ENCODE assay signal across 1 cellular context in the genomic region with DNA sequence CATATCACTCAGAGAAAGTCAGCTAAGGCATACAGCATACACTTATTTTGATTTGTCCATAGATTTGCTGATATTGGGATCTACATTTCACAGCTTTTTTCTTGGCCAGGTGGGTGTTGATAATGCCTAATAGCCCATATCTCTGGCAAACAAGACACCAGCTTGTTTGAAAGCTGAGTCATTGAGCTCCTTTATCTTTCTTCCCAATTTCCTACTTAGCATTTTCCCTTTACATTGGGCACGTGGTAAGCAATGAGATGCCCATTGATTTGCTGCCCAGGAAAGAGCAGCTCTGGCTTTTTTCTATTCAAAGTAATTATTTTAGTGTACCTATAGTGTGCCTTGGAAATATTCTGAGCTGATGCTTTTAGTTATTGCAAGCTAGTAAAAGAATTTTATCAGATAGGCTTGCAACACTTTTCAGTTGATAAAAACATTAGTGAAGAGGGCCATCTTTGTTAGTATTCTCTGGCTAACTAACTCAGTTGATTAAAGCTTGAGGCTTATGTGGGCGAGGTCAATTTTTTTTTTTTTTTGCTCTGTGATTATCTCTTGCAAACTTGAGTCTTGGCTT.
TF ChIP-seq lines count a peak whose summit lies in the region.

No MANE protein-coding gene starts in this region.

TF ChIP-seq in K562, 482 proteins besides CTCF, POLR2A, EP300 and RAD21 (continued from another document and continues in another):
- TF ChIP-seq, protein P1, sequence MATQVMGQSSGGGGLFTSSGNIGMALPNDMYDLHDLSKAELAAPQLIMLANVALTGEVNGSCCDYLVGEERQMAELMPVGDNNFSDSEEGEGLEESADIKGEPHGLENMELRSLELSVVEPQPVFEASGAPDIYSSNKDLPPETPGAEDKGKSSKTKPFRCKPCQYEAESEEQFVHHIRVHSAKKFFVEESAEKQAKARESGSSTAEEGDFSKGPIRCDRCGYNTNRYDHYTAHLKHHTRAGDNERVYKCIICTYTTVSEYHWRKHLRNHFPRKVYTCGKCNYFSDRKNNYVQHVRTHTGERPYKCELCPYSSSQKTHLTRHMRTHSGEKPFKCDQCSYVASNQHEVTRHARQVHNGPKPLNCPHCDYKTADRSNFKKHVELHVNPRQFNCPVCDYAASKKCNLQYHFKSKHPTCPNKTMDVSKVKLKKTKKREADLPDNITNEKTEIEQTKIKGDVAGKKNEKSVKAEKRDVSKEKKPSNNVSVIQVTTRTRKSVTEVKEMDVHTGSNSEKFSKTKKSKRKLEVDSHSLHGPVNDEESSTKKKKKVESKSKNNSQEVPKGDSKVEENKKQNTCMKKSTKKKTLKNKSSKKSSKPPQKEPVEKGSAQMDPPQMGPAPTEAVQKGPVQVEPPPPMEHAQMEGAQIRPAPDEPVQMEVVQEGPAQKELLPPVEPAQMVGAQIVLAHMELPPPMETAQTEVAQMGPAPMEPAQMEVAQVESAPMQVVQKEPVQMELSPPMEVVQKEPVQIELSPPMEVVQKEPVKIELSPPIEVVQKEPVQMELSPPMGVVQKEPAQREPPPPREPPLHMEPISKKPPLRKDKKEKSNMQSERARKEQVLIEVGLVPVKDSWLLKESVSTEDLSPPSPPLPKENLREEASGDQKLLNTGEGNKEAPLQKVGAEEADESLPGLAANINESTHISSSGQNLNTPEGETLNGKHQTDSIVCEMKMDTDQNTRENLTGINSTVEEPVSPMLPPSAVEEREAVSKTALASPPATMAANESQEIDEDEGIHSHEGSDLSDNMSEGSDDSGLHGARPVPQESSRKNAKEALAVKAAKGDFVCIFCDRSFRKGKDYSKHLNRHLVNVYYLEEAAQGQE (CRISPR knock-in tag; IDR thresholded peaks at IDR 0.05; ENCODE audit: low read depth) = no peak
- TF ChIP-seq, protein P2, sequence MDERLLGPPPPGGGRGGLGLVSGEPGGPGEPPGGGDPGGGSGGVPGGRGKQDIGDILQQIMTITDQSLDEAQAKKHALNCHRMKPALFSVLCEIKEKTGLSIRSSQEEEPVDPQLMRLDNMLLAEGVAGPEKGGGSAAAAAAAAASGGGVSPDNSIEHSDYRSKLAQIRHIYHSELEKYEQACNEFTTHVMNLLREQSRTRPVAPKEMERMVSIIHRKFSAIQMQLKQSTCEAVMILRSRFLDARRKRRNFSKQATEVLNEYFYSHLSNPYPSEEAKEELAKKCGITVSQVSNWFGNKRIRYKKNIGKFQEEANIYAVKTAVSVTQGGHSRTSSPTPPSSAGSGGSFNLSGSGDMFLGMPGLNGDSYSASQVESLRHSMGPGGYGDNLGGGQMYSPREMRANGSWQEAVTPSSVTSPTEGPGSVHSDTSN (CRISPR knock-in tag; IDR thresholded peaks at IDR 0.05; ENCODE audit: low read depth) = no peak
- TF ChIP-seq, protein P2 (tag; conservative IDR thresholded peaks at IDR 0.05; ENCODE audit: low read depth) = peak; percentile 73
- TF ChIP-seq ZKSCAN1 (IDR thresholded peaks at IDR 0.05; ENCODE audit: low read depth, low read length) (0 out of 2 replicates have a peak, but pooled peaks have one; percentile 19), ZFPM2 (CRISPR knock-in tag; IDR thresholded peaks at IDR 0.05) (0 out of 2 replicates have a peak, but pooled peaks have one; percentile 43), DDX20 (tag; IDR thresholded peaks at IDR 0.05; ENCODE audit: low read depth) (peak; percentile 72; the same call in 1 of the 2 replicates), MIER1 (IDR thresholded peaks at IDR 0.05; ENCODE audit: low read depth) (no peak), SNRNP70 (optimal IDR thresholded peaks at IDR 0.05; ENCODE audit: low read depth, low read length) (no peak), ZNF79 (CRISPR knock-in tag; IDR thresholded peaks at IDR 0.05; ENCODE audit: low read depth) (no peak), SMARCA4 (IDR thresholded peaks at IDR 0.05) (peak; percentile 99), KLF6 (CRISPR knock-in tag; IDR thresholded peaks at IDR 0.05; ENCODE audit: borderline replicate concordance) (peak; percentile 44; the same call in 1 of the 2 replicates), JUND (IDR thresholded peaks at IDR 0.05; ENCODE audit: borderline replicate concordance, low read depth, low read length) (peak; percentile 96), JUND (tag; IDR thresholded peaks at IDR 0.05; ENCODE audit: borderline replicate concordance, low read depth, low read length) (peak; percentile 92; the same call in 2 of the 3 replicates), PML (IDR thresholded peaks at IDR 0.05; ENCODE audit: low read length) (peak; percentile 100), ESRRA (IDR thresholded peaks at IDR 0.05; ENCODE audit: borderline replicate concordance, low read depth) (peak; percentile 52; the same call in 1 of the 2 replicates), HDAC2 (IDR thresholded peaks at IDR 0.05) (peak; percentile 99), COPS2 (conservative IDR thresholded peaks at IDR 0.05) (no peak), MAFK (IDR thresholded peaks at IDR 0.05; ENCODE audit: low read length) (peak; percentile 90), CCAR2 (IDR thresholded peaks at IDR 0.05; ENCODE audit: low read depth, low read length) (no peak), NFE2 (IDR thresholded peaks at IDR 0.05; ENCODE audit: low read depth) (peak; percentile 99), MCM7 (IDR thresholded peaks at IDR 0.05) (no peak), HNRNPK (IDR thresholded peaks at IDR 0.05; ENCODE audit: low read depth, low read length, poor library complexity, severe bottlenecking) (no peak), FOXK2 (conservative IDR thresholded peaks at IDR 0.05 in 1 of 2, IDR thresholded peaks at IDR 0.05 in 1 of 2; ENCODE audit: low read depth in 2 of 2) (peak; percentile 40; a peak in 1 of 4 replicates), HMGN3 (IDR thresholded peaks at IDR 0.05; ENCODE audit: borderline replicate concordance, extremely low read depth, insufficient read length, low read depth, low read length) (peak; percentile 99), GATA2 (CRISPR knock-in tag; IDR thresholded peaks at IDR 0.05) (peak; percentile 95), ATF1 (CRISPR knock-in tag; IDR thresholded peaks at IDR 0.05) (no peak), ATF1 (tag; IDR thresholded peaks at IDR 0.05) (peak; percentile 62; the same call in 1 of the 2 replicates), NCOA6 (IDR thresholded peaks at IDR 0.05) (no peak), FOXK1 (CRISPR knock-in tag; IDR thresholded peaks at IDR 0.05; ENCODE audit: borderline replicate concordance) (no peak), ZNF121 (CRISPR knock-in tag; conservative IDR thresholded peaks at IDR 0.05) (no peak), ASH1L (IDR thresholded peaks at IDR 0.05; ENCODE audit: borderline replicate concordance, low read depth, partially characterized antibody) (no peak), RBM34 (IDR thresholded peaks at IDR 0.05; ENCODE audit: borderline replicate concordance, insufficient read depth, low read length) (no peak), L3MBTL2 (IDR thresholded peaks at IDR 0.05) (peak; percentile 93), ZBTB1 (CRISPR knock-in tag; IDR thresholded peaks at IDR 0.05; ENCODE audit: borderline replicate concordance, low read depth) (no peak), ZNF583 (CRISPR knock-in tag; IDR thresholded peaks at IDR 0.05) (peak; percentile 78; the same call in 1 of the 2 replicates), BDP1 (IDR thresholded peaks at IDR 0.05; ENCODE audit: insufficient read depth, insufficient read length) (no peak), ZNF165 (CRISPR knock-in tag; IDR thresholded peaks at IDR 0.05; ENCODE audit: borderline replicate concordance) (no peak), U2AF2 (optimal IDR thresholded peaks at IDR 0.05; ENCODE audit: low read depth, low read length) (no peak), ARID2 (IDR thresholded peaks at IDR 0.05) (no peak), ZNF146 (CRISPR knock-in tag; IDR thresholded peaks at IDR 0.05; ENCODE audit: unreplicated experiment) (no peak)
- TF ChIP-seq, protein P3, sequence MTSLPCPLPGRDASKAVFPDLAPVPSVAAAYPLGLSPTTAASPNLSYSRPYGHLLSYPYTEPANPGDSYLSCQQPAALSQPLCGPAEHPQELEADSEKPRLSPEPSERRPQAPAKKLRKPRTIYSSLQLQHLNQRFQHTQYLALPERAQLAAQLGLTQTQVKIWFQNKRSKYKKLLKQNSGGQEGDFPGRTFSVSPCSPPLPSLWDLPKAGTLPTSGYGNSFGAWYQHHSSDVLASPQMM (CRISPR knock-in tag; IDR thresholded peaks at IDR 0.05) = no peak
- TF ChIP-seq, protein P4, sequence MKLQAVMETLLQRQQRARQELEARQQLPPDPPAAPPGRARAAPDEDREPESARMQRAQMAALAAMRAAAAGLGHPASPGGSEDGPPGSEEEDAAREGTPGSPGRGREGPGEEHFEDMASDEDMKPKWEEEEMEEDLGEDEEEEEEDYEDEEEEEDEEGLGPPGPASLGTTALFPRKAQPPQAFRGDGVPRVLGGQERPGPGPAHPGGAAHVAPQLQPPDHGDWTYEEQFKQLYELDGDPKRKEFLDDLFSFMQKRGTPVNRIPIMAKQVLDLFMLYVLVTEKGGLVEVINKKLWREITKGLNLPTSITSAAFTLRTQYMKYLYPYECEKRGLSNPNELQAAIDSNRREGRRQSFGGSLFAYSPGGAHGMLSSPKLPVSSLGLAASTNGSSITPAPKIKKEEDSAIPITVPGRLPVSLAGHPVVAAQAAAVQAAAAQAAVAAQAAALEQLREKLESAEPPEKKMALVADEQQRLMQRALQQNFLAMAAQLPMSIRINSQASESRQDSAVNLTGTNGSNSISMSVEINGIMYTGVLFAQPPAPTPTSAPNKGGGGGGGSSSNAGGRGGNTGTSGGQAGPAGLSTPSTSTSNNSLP (IDR thresholded peaks at IDR 0.05; ENCODE audit: borderline replicate concordance, low read depth, low read length) = peak; percentile 88
- TF ChIP-seq, protein P5, sequence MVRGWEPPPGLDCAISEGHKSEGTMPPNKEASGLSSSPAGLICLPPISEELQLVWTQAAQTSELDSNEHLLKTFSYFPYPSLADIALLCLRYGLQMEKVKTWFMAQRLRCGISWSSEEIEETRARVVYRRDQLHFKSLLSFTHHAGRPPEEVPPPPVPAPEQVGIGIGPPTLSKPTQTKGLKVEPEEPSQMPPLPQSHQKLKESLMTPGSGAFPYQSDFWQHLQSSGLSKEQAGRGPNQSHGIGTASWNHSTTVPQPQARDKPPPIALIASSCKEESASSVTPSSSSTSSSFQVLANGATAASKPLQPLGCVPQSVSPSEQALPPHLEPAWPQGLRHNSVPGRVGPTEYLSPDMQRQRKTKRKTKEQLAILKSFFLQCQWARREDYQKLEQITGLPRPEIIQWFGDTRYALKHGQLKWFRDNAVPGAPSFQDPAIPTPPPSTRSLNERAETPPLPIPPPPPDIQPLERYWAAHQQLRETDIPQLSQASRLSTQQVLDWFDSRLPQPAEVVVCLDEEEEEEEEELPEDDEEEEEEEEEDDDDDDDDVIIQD (CRISPR knock-in tag; IDR thresholded peaks at IDR 0.05) = no peak
- TF ChIP-seq, protein P6, sequence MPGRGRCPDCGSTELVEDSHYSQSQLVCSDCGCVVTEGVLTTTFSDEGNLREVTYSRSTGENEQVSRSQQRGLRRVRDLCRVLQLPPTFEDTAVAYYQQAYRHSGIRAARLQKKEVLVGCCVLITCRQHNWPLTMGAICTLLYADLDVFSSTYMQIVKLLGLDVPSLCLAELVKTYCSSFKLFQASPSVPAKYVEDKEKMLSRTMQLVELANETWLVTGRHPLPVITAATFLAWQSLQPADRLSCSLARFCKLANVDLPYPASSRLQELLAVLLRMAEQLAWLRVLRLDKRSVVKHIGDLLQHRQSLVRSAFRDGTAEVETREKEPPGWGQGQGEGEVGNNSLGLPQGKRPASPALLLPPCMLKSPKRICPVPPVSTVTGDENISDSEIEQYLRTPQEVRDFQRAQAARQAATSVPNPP (IDR thresholded peaks at IDR 0.05; ENCODE audit: borderline replicate concordance, insufficient read depth, insufficient read length) = no peak
- TF ChIP-seq, protein P7, sequence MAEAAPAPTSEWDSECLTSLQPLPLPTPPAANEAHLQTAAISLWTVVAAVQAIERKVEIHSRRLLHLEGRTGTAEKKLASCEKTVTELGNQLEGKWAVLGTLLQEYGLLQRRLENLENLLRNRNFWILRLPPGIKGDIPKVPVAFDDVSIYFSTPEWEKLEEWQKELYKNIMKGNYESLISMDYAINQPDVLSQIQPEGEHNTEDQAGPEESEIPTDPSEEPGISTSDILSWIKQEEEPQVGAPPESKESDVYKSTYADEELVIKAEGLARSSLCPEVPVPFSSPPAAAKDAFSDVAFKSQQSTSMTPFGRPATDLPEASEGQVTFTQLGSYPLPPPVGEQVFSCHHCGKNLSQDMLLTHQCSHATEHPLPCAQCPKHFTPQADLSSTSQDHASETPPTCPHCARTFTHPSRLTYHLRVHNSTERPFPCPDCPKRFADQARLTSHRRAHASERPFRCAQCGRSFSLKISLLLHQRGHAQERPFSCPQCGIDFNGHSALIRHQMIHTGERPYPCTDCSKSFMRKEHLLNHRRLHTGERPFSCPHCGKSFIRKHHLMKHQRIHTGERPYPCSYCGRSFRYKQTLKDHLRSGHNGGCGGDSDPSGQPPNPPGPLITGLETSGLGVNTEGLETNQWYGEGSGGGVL (CRISPR knock-in tag; IDR thresholded peaks at IDR 0.05) = no peak
- TF ChIP-seq, protein P8, sequence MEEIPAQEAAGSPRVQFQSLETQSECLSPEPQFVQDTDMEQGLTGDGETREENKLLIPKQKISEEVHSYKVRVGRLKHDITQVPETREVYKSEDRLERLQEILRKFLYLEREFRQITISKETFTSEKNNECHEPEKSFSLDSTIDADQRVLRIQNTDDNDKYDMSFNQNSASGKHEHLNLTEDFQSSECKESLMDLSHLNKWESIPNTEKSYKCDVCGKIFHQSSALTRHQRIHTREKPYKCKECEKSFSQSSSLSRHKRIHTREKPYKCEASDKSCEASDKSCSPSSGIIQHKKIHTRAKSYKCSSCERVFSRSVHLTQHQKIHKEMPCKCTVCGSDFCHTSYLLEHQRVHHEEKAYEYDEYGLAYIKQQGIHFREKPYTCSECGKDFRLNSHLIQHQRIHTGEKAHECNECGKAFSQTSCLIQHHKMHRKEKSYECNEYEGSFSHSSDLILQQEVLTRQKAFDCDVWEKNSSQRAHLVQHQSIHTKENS (CRISPR knock-in tag; IDR thresholded peaks at IDR 0.05) = no peak
